1 cellular context compared by ENCODE assay signal in the genomic region with DNA sequence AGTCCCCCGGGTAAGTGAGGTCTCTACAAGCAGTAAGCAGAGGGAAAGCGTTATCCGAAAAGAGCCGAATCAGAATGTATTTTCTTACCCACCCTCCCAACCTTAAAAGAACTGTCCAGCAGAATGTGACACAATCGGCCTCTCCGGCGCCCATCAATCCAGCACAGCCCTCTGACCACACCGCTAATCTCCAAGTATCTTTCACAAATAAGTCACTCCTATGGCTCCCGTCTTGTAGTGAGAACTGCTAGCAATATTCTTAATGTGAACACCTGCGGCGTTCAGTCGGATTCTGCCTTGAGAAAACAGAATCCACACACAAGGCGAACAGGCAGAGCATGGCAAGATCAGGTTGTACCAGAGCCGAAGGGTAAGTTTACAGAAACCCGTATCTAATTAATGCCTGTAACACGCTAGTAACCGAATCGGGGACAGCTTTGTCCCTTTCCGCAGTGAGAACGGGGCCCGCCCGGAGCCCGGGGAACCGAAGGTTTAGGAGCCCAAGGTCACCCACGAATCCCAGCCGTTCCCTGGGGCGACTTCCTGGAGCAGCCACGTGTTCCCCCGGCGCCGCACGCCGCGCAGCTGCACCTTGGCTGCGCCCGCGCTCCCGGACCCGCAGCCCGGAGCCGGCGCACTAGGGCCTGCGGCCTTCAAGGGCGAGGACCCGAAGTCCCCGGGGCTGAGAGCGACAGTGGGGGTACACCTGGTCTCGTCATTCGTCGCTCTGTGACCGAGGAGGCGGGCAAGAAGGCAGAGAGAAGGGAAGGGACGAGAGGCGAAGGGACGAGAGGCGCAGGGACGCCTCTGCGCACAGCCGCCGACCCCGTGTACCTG.
TF ChIP-seq lines count a peak whose summit lies in the region.

No MANE protein-coding gene starts in this region.

TF ChIP-seq in K562, 482 proteins besides CTCF, POLR2A, EP300 and RAD21 (continued from another document and continues in another):
- TF ChIP-seq, protein P1, sequence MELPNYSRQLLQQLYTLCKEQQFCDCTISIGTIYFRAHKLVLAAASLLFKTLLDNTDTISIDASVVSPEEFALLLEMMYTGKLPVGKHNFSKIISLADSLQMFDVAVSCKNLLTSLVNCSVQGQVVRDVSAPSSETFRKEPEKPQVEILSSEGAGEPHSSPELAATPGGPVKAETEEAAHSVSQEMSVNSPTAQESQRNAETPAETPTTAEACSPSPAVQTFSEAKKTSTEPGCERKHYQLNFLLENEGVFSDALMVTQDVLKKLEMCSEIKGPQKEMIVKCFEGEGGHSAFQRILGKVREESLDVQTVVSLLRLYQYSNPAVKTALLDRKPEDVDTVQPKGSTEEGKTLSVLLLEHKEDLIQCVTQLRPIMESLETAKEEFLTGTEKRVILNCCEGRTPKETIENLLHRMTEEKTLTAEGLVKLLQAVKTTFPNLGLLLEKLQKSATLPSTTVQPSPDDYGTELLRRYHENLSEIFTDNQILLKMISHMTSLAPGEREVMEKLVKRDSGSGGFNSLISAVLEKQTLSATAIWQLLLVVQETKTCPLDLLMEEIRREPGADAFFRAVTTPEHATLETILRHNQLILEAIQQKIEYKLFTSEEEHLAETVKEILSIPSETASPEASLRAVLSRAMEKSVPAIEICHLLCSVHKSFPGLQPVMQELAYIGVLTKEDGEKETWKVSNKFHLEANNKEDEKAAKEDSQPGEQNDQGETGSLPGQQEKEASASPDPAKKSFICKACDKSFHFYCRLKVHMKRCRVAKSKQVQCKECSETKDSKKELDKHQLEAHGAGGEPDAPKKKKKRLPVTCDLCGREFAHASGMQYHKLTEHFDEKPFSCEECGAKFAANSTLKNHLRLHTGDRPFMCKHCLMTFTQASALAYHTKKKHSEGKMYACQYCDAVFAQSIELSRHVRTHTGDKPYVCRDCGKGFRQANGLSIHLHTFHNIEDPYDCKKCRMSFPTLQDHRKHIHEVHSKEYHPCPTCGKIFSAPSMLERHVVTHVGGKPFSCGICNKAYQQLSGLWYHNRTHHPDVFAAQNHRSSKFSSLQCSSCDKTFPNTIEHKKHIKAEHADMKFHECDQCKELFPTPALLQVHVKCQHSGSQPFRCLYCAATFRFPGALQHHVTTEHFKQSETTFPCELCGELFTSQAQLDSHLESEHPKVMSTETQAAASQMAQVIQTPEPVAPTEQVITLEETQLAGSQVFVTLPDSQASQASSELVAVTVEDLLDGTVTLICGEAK (IDR thresholded peaks at IDR 0.05) = no peak
- TF ChIP-seq, protein P1 (CRISPR knock-in tag; IDR thresholded peaks at IDR 0.05) = no peak
- TF ChIP-seq MYBL2 (IDR thresholded peaks at IDR 0.05; ENCODE audit: low read depth) (no peak), MYBL2 (CRISPR knock-in tag; IDR thresholded peaks at IDR 0.05; ENCODE audit: borderline replicate concordance) (no peak), TOE1 (IDR thresholded peaks at IDR 0.05; ENCODE audit: borderline replicate concordance) (no peak), TOE1 (CRISPR knock-in tag; IDR thresholded peaks at IDR 0.05; ENCODE audit: borderline replicate concordance, low read depth) (no peak), ATF6 (CRISPR knock-in tag; IDR thresholded peaks at IDR 0.05) (no peak), VEZF1 (CRISPR knock-in tag; IDR thresholded peaks at IDR 0.05) (no peak), THRA (IDR thresholded peaks at IDR 0.05) (no peak), IRF2 (CRISPR knock-in tag; IDR thresholded peaks at IDR 0.05) (0 out of 2 replicates have a peak, but pooled peaks have one; percentile 57), SAP30 (IDR thresholded peaks at IDR 0.05; ENCODE audit: borderline replicate concordance, insufficient read depth, low read depth, low read length, poor library complexity, severe bottlenecking) (peak; percentile 90), HDAC6 (IDR thresholded peaks at IDR 0.05; ENCODE audit: low read depth, low read length) (no peak), ZNF589 (CRISPR knock-in tag; IDR thresholded peaks at IDR 0.05; ENCODE audit: low read depth) (no peak), CCAR2 (IDR thresholded peaks at IDR 0.05; ENCODE audit: low read depth, low read length) (no peak), HOMEZ (CRISPR knock-in tag; IDR thresholded peaks at IDR 0.05) (no peak), MLLT1 (IDR thresholded peaks at IDR 0.05) (peak; percentile 89 to 94), NCOA4 (IDR thresholded peaks at IDR 0.05; ENCODE audit: partially characterized antibody) (no peak), KHSRP (IDR thresholded peaks at IDR 0.05) (no peak), PTTG1 (tag; IDR thresholded peaks at IDR 0.05; ENCODE audit: low read depth) (no peak), CBX8 (IDR thresholded peaks at IDR 0.05; ENCODE audit: borderline replicate concordance, extremely low read depth, low read depth, low read length, poor library complexity, severe bottlenecking) (no peak), RUNX1 (IDR thresholded peaks at IDR 0.05; ENCODE audit: low read depth) (peak; percentile 9; the same call in 1 of the 2 replicates)
- TF ChIP-seq, protein P2, sequence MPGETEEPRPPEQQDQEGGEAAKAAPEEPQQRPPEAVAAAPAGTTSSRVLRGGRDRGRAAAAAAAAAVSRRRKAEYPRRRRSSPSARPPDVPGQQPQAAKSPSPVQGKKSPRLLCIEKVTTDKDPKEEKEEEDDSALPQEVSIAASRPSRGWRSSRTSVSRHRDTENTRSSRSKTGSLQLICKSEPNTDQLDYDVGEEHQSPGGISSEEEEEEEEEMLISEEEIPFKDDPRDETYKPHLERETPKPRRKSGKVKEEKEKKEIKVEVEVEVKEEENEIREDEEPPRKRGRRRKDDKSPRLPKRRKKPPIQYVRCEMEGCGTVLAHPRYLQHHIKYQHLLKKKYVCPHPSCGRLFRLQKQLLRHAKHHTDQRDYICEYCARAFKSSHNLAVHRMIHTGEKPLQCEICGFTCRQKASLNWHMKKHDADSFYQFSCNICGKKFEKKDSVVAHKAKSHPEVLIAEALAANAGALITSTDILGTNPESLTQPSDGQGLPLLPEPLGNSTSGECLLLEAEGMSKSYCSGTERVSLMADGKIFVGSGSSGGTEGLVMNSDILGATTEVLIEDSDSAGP (CRISPR knock-in tag; IDR thresholded peaks at IDR 0.05) = no peak
- TF ChIP-seq, protein P3, sequence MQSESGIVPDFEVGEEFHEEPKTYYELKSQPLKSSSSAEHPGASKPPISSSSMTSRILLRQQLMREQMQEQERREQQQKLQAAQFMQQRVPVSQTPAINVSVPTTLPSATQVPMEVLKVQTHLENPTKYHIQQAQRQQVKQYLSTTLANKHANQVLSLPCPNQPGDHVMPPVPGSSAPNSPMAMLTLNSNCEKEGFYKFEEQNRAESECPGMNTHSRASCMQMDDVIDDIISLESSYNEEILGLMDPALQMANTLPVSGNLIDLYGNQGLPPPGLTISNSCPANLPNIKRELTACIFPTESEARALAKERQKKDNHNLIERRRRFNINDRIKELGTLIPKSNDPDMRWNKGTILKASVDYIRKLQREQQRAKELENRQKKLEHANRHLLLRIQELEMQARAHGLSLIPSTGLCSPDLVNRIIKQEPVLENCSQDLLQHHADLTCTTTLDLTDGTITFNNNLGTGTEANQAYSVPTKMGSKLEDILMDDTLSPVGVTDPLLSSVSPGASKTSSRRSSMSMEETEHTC (IDR thresholded peaks at IDR 0.05) = no peak
- TF ChIP-seq, protein P4, sequence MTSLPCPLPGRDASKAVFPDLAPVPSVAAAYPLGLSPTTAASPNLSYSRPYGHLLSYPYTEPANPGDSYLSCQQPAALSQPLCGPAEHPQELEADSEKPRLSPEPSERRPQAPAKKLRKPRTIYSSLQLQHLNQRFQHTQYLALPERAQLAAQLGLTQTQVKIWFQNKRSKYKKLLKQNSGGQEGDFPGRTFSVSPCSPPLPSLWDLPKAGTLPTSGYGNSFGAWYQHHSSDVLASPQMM (CRISPR knock-in tag; IDR thresholded peaks at IDR 0.05) = no peak
- TF ChIP-seq, protein P5, sequence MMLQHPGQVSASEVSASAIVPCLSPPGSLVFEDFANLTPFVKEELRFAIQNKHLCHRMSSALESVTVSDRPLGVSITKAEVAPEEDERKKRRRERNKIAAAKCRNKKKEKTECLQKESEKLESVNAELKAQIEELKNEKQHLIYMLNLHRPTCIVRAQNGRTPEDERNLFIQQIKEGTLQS (IDR thresholded peaks at IDR 0.05) = no peak
- TF ChIP-seq, protein P5 (CRISPR knock-in tag; conservative IDR thresholded peaks at IDR 0.05) = no peak
- TF ChIP-seq, protein P6, sequence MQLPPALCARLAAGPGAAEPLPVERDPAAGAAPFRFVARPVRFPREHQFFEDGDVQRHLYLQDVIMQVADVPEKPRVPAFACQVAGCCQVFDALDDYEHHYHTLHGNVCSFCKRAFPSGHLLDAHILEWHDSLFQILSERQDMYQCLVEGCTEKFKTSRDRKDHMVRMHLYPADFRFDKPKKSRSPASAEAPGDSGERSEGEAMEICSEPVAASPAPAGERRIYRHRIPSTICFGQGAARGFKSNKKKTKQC (CRISPR knock-in tag; IDR thresholded peaks at IDR 0.05) = no peak
